In the genomic region with DNA sequence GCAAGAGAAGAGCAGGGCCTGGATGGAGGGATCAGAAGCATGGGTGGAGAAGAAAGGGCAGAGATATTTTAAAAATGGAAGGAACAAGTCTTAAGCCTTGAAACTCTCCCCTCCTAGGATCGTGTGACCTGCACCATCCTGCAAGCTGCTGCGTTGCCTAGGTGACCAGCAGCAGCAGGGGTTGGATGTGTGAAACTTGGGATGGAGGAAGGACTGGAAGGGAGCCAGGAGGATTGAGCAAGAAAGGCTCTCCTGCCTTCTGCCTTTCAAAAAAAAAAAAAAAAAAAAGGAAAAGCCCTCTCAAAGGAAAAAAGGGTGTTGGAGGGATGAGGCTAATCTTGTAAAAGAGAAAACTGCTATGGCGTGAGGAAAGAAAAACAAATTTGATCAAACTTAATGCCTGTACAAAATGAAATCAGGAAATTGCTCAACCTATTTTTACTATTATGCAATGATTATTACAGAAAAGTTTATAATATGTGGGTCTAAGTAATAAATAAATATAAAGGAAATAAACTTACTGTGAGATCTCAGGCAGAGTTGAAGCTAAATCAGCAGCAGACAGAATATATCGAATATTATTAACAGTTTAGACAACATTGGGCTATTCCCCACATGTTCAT, we compare ENCODE assay signal across 10 cellular contexts.
DNase-seq lines count a peak whose midpoint lies in the region; ATAC-seq and TF ChIP-seq lines count a peak whose summit lies in the region.
"Had no signal": no experiment of that assay in that cellular context is flagged by ENCODE, and none has a peak within 500 bp of the region (broad histone marks: within the 10 kb centered on the region; RNA-seq: fewer than 3 reads in every experiment).

No MANE protein-coding gene starts in this region.

- H3K36me3 ChIP-seq in GM23338 (ENCODE audit: insufficient read depth): no peaks in the 10 kb centered on the region
- no peaks in the 10 kb centered on the region for H3K36me3 ChIP-seq in SK-N-MC (ENCODE audit: insufficient read depth, low read length)
- H3K36me3 ChIP-seq in sigmoid colon: peaks cover 0 to 4% (median 2%) of the 10 kb centered on the region in 4 donors
- no peaks in the 10 kb centered on the region for H3K36me3 ChIP-seq in PC-3 (ENCODE audit: low read depth, low read length)
- H3K36me3 ChIP-seq: HAP-1 had no signal

- H3K36me3 Mint-ChIP-seq in GM23338 (ENCODE audit: low read depth): no peaks in the 10 kb centered on the region
- H3K36me3 Mint-ChIP-seq: mesothelial cell of epicardium had no signal

- peak; percentile 46 for DNase-seq in GM23338 (ENCODE audit: low spot score)
- peak; percentile 70 for DNase-seq in SK-N-MC (ENCODE audit: low read depth, low spot score)
- peak; percentile 67 for DNase-seq in left cardiac atrium
- DNase-seq in sigmoid colon: peak; percentile 93
- no peak for DNase-seq in PC-3
- DNase-seq in coronary artery (ENCODE audit: low spot score): no peak
- no peak for DNase-seq in SHP77 (lab: John Stamatoyannopoulos, UW)

- 0 out of 2 replicates have a peak, but pooled peaks cover 3% of the 10 kb centered on the region for H3K4me1 ChIP-seq in GM23338 (ENCODE audit: insufficient read depth)
- H3K4me1 ChIP-seq in sigmoid colon: peaks cover 0 to 7% (median 0%) of the 10 kb centered on the region in 4 donors
- no peaks in the 10 kb centered on the region for H3K4me1 ChIP-seq in PC-3 (ENCODE audit: insufficient read depth, low read length)
- H3K4me1 ChIP-seq: HAP-1 had no signal

- no peaks in the 10 kb centered on the region; the same call in 2 of the 3 replicates for H3K9me3 Mint-ChIP-seq in GM23338
- H3K9me3 Mint-ChIP-seq: mesothelial cell of epicardium had no signal

- no peak for TF ChIP-seq POLR2A in sigmoid colon (IDR thresholded peaks at IDR 0.05)
- no peak for TF ChIP-seq POLR2A in GM18505 (IDR thresholded peaks at IDR 0.05; ENCODE audit: borderline replicate concordance, extremely low read depth, insufficient read depth, insufficient read length)

- ATAC-seq in GM23338 (peak; percentile 84), left cardiac atrium (peak; percentile 87 to 88), GM18505 (IDR thresholded peaks at IDR 0.05; ENCODE audit: unreplicated experiment) (no peak), PC-3 (no peak)

- WGBS in sigmoid colon, 2 donors: 75 to 76% methylated on average over 4 of the region's 4 CpGs

- no peak overlapping the region for H3K4me3 Mint-ChIP-seq in GM23338
- H3K4me3 Mint-ChIP-seq: mesothelial cell of epicardium had no signal

- H3K27ac ChIP-seq in GM23338 (ENCODE audit: low read depth): no peak overlapping the region
- H3K27ac ChIP-seq in SK-N-MC: no peak overlapping the region
- H3K27ac ChIP-seq in sigmoid colon: peak overlapping the region in 1 of 4 donors; percentile 3
- no peak overlapping the region for H3K27ac ChIP-seq in PC-3 (ENCODE audit: low read length)
- H3K27ac ChIP-seq in coronary artery: no peak overlapping the region

- peaks cover 12% of the 10 kb centered on the region for H3K4me1 Mint-ChIP-seq in GM23338

- H3K79me2 ChIP-seq in GM23338 (replicated peaks; ENCODE audit: insufficient read depth) (no peaks in the 10 kb centered on the region), PC-3 (ENCODE audit: low read length) (no peaks in the 10 kb centered on the region)

- H3F3A ChIP-seq in GM23338 (replicated peaks; ENCODE audit: low read depth) (no peaks in the 10 kb centered on the region), PC-3 (ENCODE audit: low read length, unreplicated experiment) (no peaks in the 10 kb centered on the region)

- no peak for TF ChIP-seq CTCF in GM23338 (conservative IDR thresholded peaks at IDR 0.05; ENCODE audit: low read depth in 2 of 2)
- TF ChIP-seq CTCF in sigmoid colon (IDR thresholded peaks at IDR 0.05): no peak
- TF ChIP-seq CTCF in PC-3 (conservative IDR thresholded peaks at IDR 0.05; ENCODE audit: low read depth, low read length): no peak
- no peak for TF ChIP-seq CTCF in coronary artery (IDR thresholded peaks at IDR 0.05)

- H2AFZ ChIP-seq in GM23338: 0 out of 2 replicates have a peak overlapping the region, but pooled peaks have one; percentile 44
- H2AFZ ChIP-seq in PC-3 (ENCODE audit: low read length): no peak overlapping the region

- H3K4me3 ChIP-seq in GM23338 (no peak overlapping the region), SK-N-MC (no peak overlapping the region), sigmoid colon (no peak overlapping the region), PC-3 (ENCODE audit: low read length) (no peak overlapping the region), coronary artery (no peak overlapping the region)
- H3K4me3 ChIP-seq: HAP-1 had no signal

- CTCF ChIA-PET in PC-3 (lab: Charles Lee): no interaction called here

- H3K27me3 ChIP-seq in GM23338 (ENCODE audit: insufficient read depth) (no peaks in the 10 kb centered on the region), sigmoid colon (no peaks in the 10 kb centered on the region), PC-3 (ENCODE audit: low read length) (no peaks in the 10 kb centered on the region)

- no peak overlapping the region for H3K4me2 ChIP-seq in GM23338
- no peak overlapping the region for H3K4me2 ChIP-seq in PC-3 (ENCODE audit: low read length)

- H3K9me3 ChIP-seq in SK-N-MC (ENCODE audit: low read depth, low read length) (no peaks in the 10 kb centered on the region), sigmoid colon (no peaks in the 10 kb centered on the region), PC-3 (ENCODE audit: low read length) (no peaks in the 10 kb centered on the region)
- H3K9me3 ChIP-seq: HAP-1 had no signal

- intact Hi-C loops in left cardiac atrium (cut with DNase I): no loop called here
- intact Hi-C loops in sigmoid colon (cut with DNase I): no loop called here
- intact Hi-C loops in PC-3 (cut with micrococcal nuclease): no loop called here

- no peak overlapping the region for H3K9ac ChIP-seq in SK-N-MC (ENCODE audit: insufficient read length)
- no peak overlapping the region for H3K9ac ChIP-seq in PC-3 (ENCODE audit: low read length)

- H4K20me1 ChIP-seq in GM23338 (replicated peaks; ENCODE audit: insufficient read depth) (no peaks in the 10 kb centered on the region), PC-3 (ENCODE audit: low read length) (no peaks in the 10 kb centered on the region)

- H3K9me2 ChIP-seq in GM23338 (ENCODE audit: insufficient read depth) (no peaks in the 10 kb centered on the region), PC-3 (replicated peaks; ENCODE audit: low read length) (no peaks in the 10 kb centered on the region)

- POLR2A ChIA-PET in PC-3 (lab: Charles Lee; ENCODE audit: unreplicated experiment): no interaction called here

- BruUV-seq in PC-3 (replicated peaks; lab: Mats Ljungman, UMichigan): no TSS peak

- no peak for TF ChIP-seq EP300 in sigmoid colon (IDR thresholded peaks at IDR 0.05)

- H3K27ac Mint-ChIP-seq in GM23338: no peak overlapping the region
- H3K27ac Mint-ChIP-seq: mesothelial cell of epicardium had no signal

- H3K27me3 Mint-ChIP-seq in GM23338 (ENCODE audit: insufficient read depth, low read depth, poor library complexity): no peaks in the 10 kb centered on the region

TF ChIP-seq in GM23338, 12 proteins besides CTCF, POLR2A, EP300 and RAD21 (continues in another document):
- TF ChIP-seq STAT1 (IDR thresholded peaks at IDR 0.05; ENCODE audit: unreplicated experiment): no peak

Comparison
In these comparisons a context has a peak if more than half of its experiments do, and no peak if none do; other contexts are left out.
1. ATAC-seq: peak in GM23338 (single experiment) and left cardiac atrium (2 of 2); none in GM18505 (single experiment) and PC-3 (single experiment).
2. DNase-seq: peak in GM23338 (single experiment), SK-N-MC (single experiment), left cardiac atrium (single experiment) and sigmoid colon (single experiment); none in PC-3 (single experiment), coronary artery (single experiment) and SHP77 (0 of 2).